ENCODE assay signal across 21 cellular contexts in the genomic region with DNA sequence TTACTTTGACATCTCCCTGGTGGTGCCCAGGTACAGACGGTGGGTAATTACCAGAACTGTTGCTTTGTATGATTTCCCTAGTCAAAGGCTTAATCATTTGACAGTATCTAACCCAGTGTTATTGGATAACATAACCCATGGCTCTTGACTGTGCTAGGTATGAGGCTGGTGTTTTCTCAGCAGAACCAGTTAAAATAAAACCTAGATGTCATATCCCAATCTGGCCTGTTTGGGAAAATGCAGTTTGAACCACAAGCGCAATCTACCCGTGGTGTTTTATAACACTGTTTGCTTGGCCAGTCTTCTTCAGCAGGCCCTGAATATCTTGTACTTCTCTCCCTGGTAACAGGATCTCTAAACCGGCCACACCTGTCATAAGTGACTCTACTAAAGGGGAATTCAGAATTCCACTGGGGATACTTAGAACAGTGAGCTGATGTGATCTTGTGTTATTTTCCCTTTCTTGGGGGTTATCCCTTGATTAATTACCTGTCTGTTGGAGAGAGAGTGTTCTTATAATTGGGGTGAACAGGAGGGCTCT. TPM values are rescaled to one million over a fixed set of nuclear protein-coding genes. Genes with fewer than 3 reads are reported as not detected.
A peak's percentile ranks its signal among the peaks of the same experiment; 100 is the strongest.
DNase-seq lines count a peak whose midpoint lies in the region; ATAC-seq, FAIRE-seq and TF ChIP-seq lines count a peak whose summit lies in the region.
"Had no signal": no experiment of that assay in that cellular context is flagged by ENCODE, and none has a peak within 500 bp of the region (broad histone marks: within the 10 kb centered on the region; RNA-seq: fewer than 3 reads in every experiment).

No MANE protein-coding gene starts in this region.

- H3K4me3 ChIP-seq in heart left ventricle: peak overlapping the region in 1 of 12 donors; percentile 9
- no peak overlapping the region for H3K4me3 ChIP-seq in K562
- no peak overlapping the region for H3K4me3 ChIP-seq in transverse colon
- no peak overlapping the region for H3K4me3 ChIP-seq in mesendoderm (ENCODE audit: low read length)

- H3K27ac ChIP-seq in heart left ventricle (peak overlapping the region; percentile 72 to 99 (median 90)), K562 (ENCODE audit: extremely low read depth, low read depth, low read length) (no peak overlapping the region), transverse colon (peak overlapping the region; percentile 76 to 82 (median 80)), mesendoderm (ENCODE audit: low read depth, low read length) (no peak overlapping the region)

- FAIRE-seq in K562 (lab: Jason Lieb, UNC): no peak
- FAIRE-seq: A204.1 had no signal

- H3K9me3 ChIP-seq in heart left ventricle (no peaks in the 10 kb centered on the region), K562 (replicated peaks; ENCODE audit: control insufficient read depth, insufficient read depth, low read depth, low read length) (no peaks in the 10 kb centered on the region), transverse colon (no peaks in the 10 kb centered on the region)
- H3K9me3 ChIP-seq: Caco-2 had no signal

- H3K56ac ChIP-seq in mesendoderm (ENCODE audit: low read length): no peak overlapping the region

- H3K79me2 ChIP-seq in K562 (ENCODE audit: control insufficient read depth, insufficient read depth, low read length): no peaks in the 10 kb centered on the region
- no peaks in the 10 kb centered on the region for H3K79me2 ChIP-seq in mesendoderm (ENCODE audit: control insufficient read depth, insufficient read depth, low read length)

- TF ChIP-seq POLR2A in heart left ventricle (IDR thresholded peaks at IDR 0.05): no peak
- no peak for TF ChIP-seq POLR2A in K562 (conservative IDR thresholded peaks at IDR 0.05)
- TF ChIP-seq POLR2A in transverse colon (IDR thresholded peaks at IDR 0.05): no peak

- H3K4me1 ChIP-seq in heart left ventricle (peaks cover 0 to 51% (median 16%) of the 10 kb centered on the region in 12 donors), K562 (replicated peaks in 1 of 2; ENCODE audit: control insufficient read depth in 2 of 2, insufficient read depth in 2 of 2, low read length in 2 of 2) (peaks cover 5 to 9% of the 10 kb centered on the region in 2 experiments; a peak in 4 of 5 replicates), transverse colon (peaks cover 17 to 36% (median 30%) of the 10 kb centered on the region in 4 donors), mesendoderm (ENCODE audit: control insufficient read depth, low read depth, low read length) (no peaks in the 10 kb centered on the region)

- no peak overlapping the region for H3K9ac ChIP-seq in K562 (ENCODE audit: insufficient read depth in 1 of 2, low read depth in 2 of 2, low read length in 2 of 2)
- no peak overlapping the region for H3K9ac ChIP-seq in mesendoderm (ENCODE audit: low read length)

- H3K36me3 ChIP-seq in heart left ventricle (no peaks in the 10 kb centered on the region), K562 (ENCODE audit: control insufficient read depth, insufficient read depth, low read length) (no peaks in the 10 kb centered on the region), transverse colon (no peaks in the 10 kb centered on the region), mesendoderm (ENCODE audit: control insufficient read depth, insufficient read depth, low read length) (no peaks in the 10 kb centered on the region)

- H3K4me2 ChIP-seq in K562 (ENCODE audit: insufficient read depth, low read length) (no peak overlapping the region), mesendoderm (ENCODE audit: low read length) (no peak overlapping the region)

- no TSS peak for BruUV-seq in K562 (replicated peaks; lab: Mats Ljungman, UMichigan)

- no peak for TF ChIP-seq CTCF in heart left ventricle (IDR thresholded peaks at IDR 0.05)
- no peak for TF ChIP-seq CTCF in K562 (IDR thresholded peaks at IDR 0.05 in 2 of 3, conservative IDR thresholded peaks at IDR 0.05 in 1 of 3; ENCODE audit: insufficient read depth in 2 of 3, low read depth in 1 of 3, low read length in 3 of 3)
- no peak for TF ChIP-seq CTCF in transverse colon (IDR thresholded peaks at IDR 0.05)

- H2AK5ac ChIP-seq in mesendoderm (ENCODE audit: low read length): no peak overlapping the region

- H2BK120ac ChIP-seq in mesendoderm (ENCODE audit: low read depth, low read length): no peak overlapping the region

- CTCF ChIA-PET in K562 (lab: Yijun Ruan, JAX; ENCODE audit: low intra/inter-chr PET ratio): no interaction called here

- H4K5ac ChIP-seq in mesendoderm (ENCODE audit: low read length): no peak overlapping the region

- no peak overlapping the region for H2AFZ ChIP-seq in K562 (ENCODE audit: low read depth, low read length)

- H2BK5ac ChIP-seq in mesendoderm (ENCODE audit: low read length): no peak overlapping the region

- H3K27me3 ChIP-seq in heart left ventricle (no peaks in the 10 kb centered on the region), K562 (ENCODE audit: control insufficient read depth in 2 of 2, insufficient read depth in 2 of 2, low read length in 2 of 2) (no peaks in the 10 kb centered on the region), transverse colon (no peaks in the 10 kb centered on the region), mesendoderm (ENCODE audit: insufficient read depth, low read length, poor library complexity) (no peaks in the 10 kb centered on the region)

- no peak for ATAC-seq in heart left ventricle
- ATAC-seq in left cardiac atrium: no peak
- ATAC-seq in K562: no peak
- ATAC-seq in left colon: peak; percentile 49
- no peak for ATAC-seq in GM18907 (IDR thresholded peaks at IDR 0.05; ENCODE audit: unreplicated experiment)

- WGBS in heart left ventricle, 4 donors: 56 to 74% (median 65%) methylated on average over 4 of the region's 4 CpGs
- WGBS in K562 (ENCODE audit: insufficient coverage, low coverage, missing lambda C conversion rate): 71% methylated on average over 4 of the region's 4 CpGs
- WGBS in transverse colon (ENCODE audit: low coverage in 1 of 2), 2 donors: 37 to 44% methylated on average over 1 to 4 of the region's 4 CpGs
- no CpG with 5 or more reads among the region's 4 CpGs for WGBS in mesendoderm (ENCODE audit: extremely low coverage, insufficient coverage, low lambda C conversion rate)

- in situ Hi-C loops in K562 (cut with MboI): no loop called here
- in situ Hi-C loops in transverse colon (cut with MboI; ENCODE audit: low pct_ligation_motif_present in 1 of 4, low pct_unique_long_range_greater_than_20kb in 1 of 4, low sequenced_read_pairs in 3 of 4): no loop called here

- intact Hi-C loops in heart left ventricle (cut with DNase I): loop anchor here in 2 of 10 donors (1.0 to 5.0 kb wide), 2 partner anchors 33 to 145 kb away; a partner anchor contains a TSS
- intact Hi-C loops in left cardiac atrium (cut with DNase I): loop anchor here in 1 of 2 donors (2.0 kb wide), 1 partner anchor 33 kb away; a partner anchor contains a TSS
- intact Hi-C loops in K562 (cut with micrococcal nuclease): no loop called here
- intact Hi-C loops in left colon (cut with DNase I, micrococcal nuclease): no loop called here
- intact Hi-C loops in transverse colon (cut with DNase I; ENCODE audit: low total_unique reads): no loop called here

- no peaks in the 10 kb centered on the region for H3K9me1 ChIP-seq in K562 (ENCODE audit: control insufficient read depth, insufficient read depth, low read length)

- H4K20me1 ChIP-seq in K562 (replicated peaks; ENCODE audit: control insufficient read depth, insufficient read depth, low read length): no peaks in the 10 kb centered on the region

- DNase-seq in heart left ventricle: no peak
- no peak for DNase-seq in left cardiac atrium
- DNase-seq in K562 (ENCODE audit: extremely low read depth in 1 of 4, low spot score in 3 of 4): no peak
- DNase-seq in left colon: no peak
- DNase-seq in transverse colon: no peak
- DNase-seq in OCI-M1 (lab: John Stamatoyannopoulos, UW): no peak
- no peak for DNase-seq in mesendoderm
- DNase-seq: activated CD4-positive, alpha-beta T cell treated with anti-CD3 and anti-CD28 coated beads for 1 hour; activated T-cell treated with anti-CD3 and anti-CD28 coated beads, Interleukin-2, amount 50 U/mL, for 48 hours; aorta; Caco-2; EL; endodermal cell; kidney glomerular epithelial cell; NCI-H2029; NCI-H524; nucleus accumbens; stimulated activated CD4-positive, alpha-beta T cell treated with anti-CD3 and anti-CD28 coated beads, Interleukin-12 subunit alpha, Interleukin-12 subunit beta, amount 100 ng/mL, for 4 hours; SW 1271 had no signal

- POLR2A ChIA-PET in K562 (lab: Yijun Ruan, JAX): interaction anchor here (1.2 kb wide), 1 partner anchor 10 kb away, joined by 4 read pairs; no protein-coding TSS in a partner anchor

- no peak overlapping the region for H4K8ac ChIP-seq in mesendoderm (ENCODE audit: low read depth, low read length)

- H2BK15ac ChIP-seq in mesendoderm (replicated peaks; ENCODE audit: low read depth): no peak overlapping the region

- no peaks in the 10 kb centered on the region for H3K79me1 ChIP-seq in mesendoderm (ENCODE audit: low read length)

- H3K23ac ChIP-seq in mesendoderm (ENCODE audit: low read length): no peak overlapping the region

- TF ChIP-seq EP300 in K562 (IDR thresholded peaks at IDR 0.05; ENCODE audit: low read length) (no peak), transverse colon (IDR thresholded peaks at IDR 0.05; ENCODE audit: low read depth) (no peak)

- no peak for TF ChIP-seq RAD21 in K562 (CRISPR knock-in tag; conservative IDR thresholded peaks at IDR 0.05 in 1 of 2, IDR thresholded peaks at IDR 0.05 in 1 of 2)

- no peak overlapping the region for H3K4ac ChIP-seq in mesendoderm (ENCODE audit: low read depth, low read length)

- no peak overlapping the region for H3K18ac ChIP-seq in mesendoderm (ENCODE audit: low read length)

RNA-seq across cellular contexts. Expression of a gene that starts 32.8 kb away (rescaled TPM):
- 100 to 1,000 TPM in 2 of 9 donors, 10 to 100 TPM in 7; 62.3 to 143 (median 83.0) TPM for total RNA-seq in heart left ventricle
- 10 to 100 TPM; 41.1 to 64.6 TPM for polyA plus RNA-seq in heart left ventricle
- 100 to 1,000 TPM in 1 of 2 donors, 10 to 100 TPM in 1; 94.9 to 114 TPM for total RNA-seq in left cardiac atrium
- total RNA-seq in K562 (2011; cell fraction: chromatin; rRNA removed; ENCODE audit: low replicate concordance): 4.2 and 9.2 TPM in 2 replicates
- 3.2 and 3.8 TPM in 2 replicates for total RNA-seq in K562 (2011; cell fraction: nucleolus; rRNA removed)
- 9.5 and 13.9 TPM in 2 replicates for total RNA-seq in K562 (2011; cell fraction: nucleoplasm; rRNA removed)
- 10.1 and 11.6 TPM in 2 replicates for total RNA-seq in K562 (2014; rRNA removed)
- total RNA-seq in K562 (2014; rRNA removed; fragmentation: Illumina TruSeq; extraction: Trizol): 13.0 and 15.7 TPM in 2 replicates
- total RNA-seq in K562 (2015; rRNA removed; fragmentation: Illumina TruSeq; extraction: Trizol): 3.8 and 4.5 TPM in 2 replicates
- 14.1 and 15.6 TPM in 2 replicates for total RNA-seq in K562 (2021)
- polyA plus RNA-seq in K562 (2011; rRNA removed): 16.6 and 21.9 TPM in 2 replicates
- 6.1 and 15.7 TPM in 2 replicates for polyA plus RNA-seq in K562 (2011; cell fraction: cytosol; rRNA removed)
- polyA plus RNA-seq in K562 (2011; cell fraction: nucleus; rRNA removed): 3.4 and 8.0 TPM in 2 replicates
- polyA plus RNA-seq in K562 (2012): 7.3 and 8.7 TPM in 2 replicates
- 11.9 and 12.2 TPM in 2 replicates for polyA plus RNA-seq in K562 (2014; fragmentation: Illumina TruSeq; extraction: Trizol)
- 10 to 100 TPM in 1 of 2 experiments, 1 to 10 TPM in 1; 8.1 to 14.5 TPM for polyA plus RNA-seq in K562 (2014; fragmentation: Nextera tagmentation; extraction: Ambion mirVana)
- 9.7 and 11.7 TPM in 2 replicates for polyA plus RNA-seq in K562 (2014; rRNA removed)
- 13.8 and 22.7 TPM in 2 replicates for polyA minus RNA-seq in K562 (2011; rRNA and poly(A)+ RNA removed)
- polyA minus RNA-seq in K562 (2011; cell fraction: cytosol; rRNA and poly(A)+ RNA removed): 5.2 and 5.3 TPM in 2 replicates
- 2.8 and 5.3 TPM in 2 replicates for polyA minus RNA-seq in K562 (2011; cell fraction: nucleus; rRNA and poly(A)+ RNA removed)
- total RNA-seq in left colon: 10 to 100 TPM; 28.9 to 40.0 TPM
- total RNA-seq in transverse colon: 10 to 100 TPM in 3 of 4 donors, 1 to 10 TPM in 1; 1.2 to 64.5 (median 38.8) TPM
- polyA plus RNA-seq in mesendoderm (2013, experiment 1 of 2): 0.59 TPM
- 0.57 TPM for polyA plus RNA-seq in mesendoderm (2013, experiment 2 of 2)

Comparison
In these comparisons a context has a peak if more than half of its experiments do, and no peak if none do; other contexts are left out.
1. H3K27ac ChIP-seq: peak in heart left ventricle (12 of 12) and transverse colon (4 of 4); none in K562 (single experiment) and mesendoderm (single experiment).